In the genomic region with DNA sequence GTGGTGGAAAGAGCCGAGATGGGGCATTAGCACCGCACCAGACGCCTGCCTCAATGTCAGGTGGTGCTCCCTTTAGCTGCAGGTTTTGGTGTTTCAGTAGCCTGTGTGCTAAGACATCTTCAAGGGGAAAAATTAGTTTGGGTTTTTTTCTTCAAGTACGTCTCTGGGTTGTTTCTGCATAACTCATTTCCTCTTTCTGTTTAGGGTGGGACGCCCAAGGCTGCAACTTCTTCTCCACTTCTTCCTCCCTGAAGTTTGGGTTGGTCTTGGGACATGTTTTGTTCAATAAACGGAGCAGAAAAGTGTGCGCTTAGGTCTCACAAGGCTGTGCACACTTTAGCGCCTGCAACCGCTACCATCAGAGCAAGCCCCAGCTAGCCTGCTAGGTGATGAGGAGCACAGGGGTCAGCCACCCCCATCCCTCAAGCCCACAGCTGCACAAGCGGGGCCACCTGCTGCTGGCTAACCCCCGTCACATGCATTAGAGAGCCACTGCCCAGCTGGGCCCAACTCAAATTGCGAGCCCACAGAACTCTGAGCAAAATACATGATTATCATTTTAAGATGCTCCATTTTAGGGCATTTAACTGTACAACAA, we compare ENCODE assay signal across 19 cellular contexts.
"Had no signal": no experiment of that assay in that cellular context is flagged by ENCODE, and none has a peak within 500 bp of the region (broad histone marks: within the 10 kb centered on the region; RNA-seq: fewer than 3 reads in every experiment).

No MANE protein-coding gene starts in this region.

- H3K27ac Mint-ChIP-seq: activated naive CD4-positive, alpha-beta T cell treated with anti-CD3 and anti-CD28 coated beads for 36 hours; effector memory CD8-positive, alpha-beta T cell; naive thymus-derived CD8-positive, alpha-beta T cell; progenitor cell of endocrine pancreas; stimulated activated naive CD8-positive, alpha-beta T cell treated with anti-CD3 and anti-CD28 coated beads, Interleukin-15, amount 100 ng/mL, for 72 hours had no signal

- H3K36me3 ChIP-seq: ascending aorta, breast epithelium, gastrocnemius medialis, heart right ventricle, right atrium auricular region, upper lobe of right lung had no signal

- H3K36me3 Mint-ChIP-seq: naive thymus-derived CD8-positive, alpha-beta T cell had no signal

- H3K4me3 ChIP-seq: ascending aorta, breast epithelium, gastrocnemius medialis, heart right ventricle, lung, mucosa of descending colon, right atrium auricular region, testis, upper lobe of right lung had no signal

- H3K4me3 Mint-ChIP-seq: activated naive CD4-positive, alpha-beta T cell treated with anti-CD3 and anti-CD28 coated beads for 36 hours; effector memory CD8-positive, alpha-beta T cell; naive thymus-derived CD8-positive, alpha-beta T cell; stimulated activated naive CD8-positive, alpha-beta T cell treated with anti-CD3 and anti-CD28 coated beads, Interleukin-15, amount 100 ng/mL, for 72 hours had no signal

- DNase-seq: activated naive CD4-positive, alpha-beta T cell treated with anti-CD3 and anti-CD28 coated beads for 36 hours; activated T-cell treated with anti-CD3 and anti-CD28 coated beads for 4 hours; dermis blood vessel endothelial cell; effector memory CD8-positive, alpha-beta T cell; gastrocnemius medialis; heart right ventricle; left colon; mucosa of descending colon; naive thymus-derived CD8-positive, alpha-beta T cell; stimulated activated CD4-positive, alpha-beta T cell treated with anti-CD3 and anti-CD28 coated beads, Interleukin-15, amount 100 ng/mL, for 24 hours; stimulated activated CD4-positive, alpha-beta T cell treated with anti-CD3 and anti-CD28 coated beads, Interleukin-4, amount 100 ng/mL, for 24 hours; stimulated activated naive CD8-positive, alpha-beta T cell treated with anti-CD3 and anti-CD28 coated beads, Interleukin-15, amount 100 ng/mL, for 72 hours; testis; upper lobe of right lung had no signal

- ATAC-seq: effector memory CD8-positive, alpha-beta T cell; gastrocnemius medialis; heart right ventricle; left colon; mucosa of descending colon; naive thymus-derived CD8-positive, alpha-beta T cell; stimulated activated naive CD8-positive, alpha-beta T cell treated with anti-CD3 and anti-CD28 coated beads, Interleukin-15, amount 100 ng/mL, for 72 hours had no signal

- H3K27me3 ChIP-seq: ascending aorta, right atrium auricular region, testis had no signal

- H3K4me1 Mint-ChIP-seq: stimulated activated naive CD8-positive, alpha-beta T cell treated with anti-CD3 and anti-CD28 coated beads, Interleukin-15, amount 100 ng/mL, for 72 hours had no signal

- H3K9me3 ChIP-seq: ascending aorta, breast epithelium, gastrocnemius medialis, heart right ventricle, mucosa of descending colon, right atrium auricular region, testis, upper lobe of right lung had no signal

- H3K27ac ChIP-seq: ascending aorta, breast epithelium, gastrocnemius medialis, heart right ventricle, right atrium auricular region, testis, upper lobe of right lung had no signal

- H3K4me1 ChIP-seq: ascending aorta, breast epithelium, gastrocnemius medialis, heart right ventricle, right atrium auricular region, testis had no signal

- H3K9me3 Mint-ChIP-seq: activated naive CD4-positive, alpha-beta T cell treated with anti-CD3 and anti-CD28 coated beads for 36 hours; effector memory CD8-positive, alpha-beta T cell; naive thymus-derived CD8-positive, alpha-beta T cell; stimulated activated naive CD8-positive, alpha-beta T cell treated with anti-CD3 and anti-CD28 coated beads, Interleukin-15, amount 100 ng/mL, for 72 hours had no signal
